8 cellular contexts compared by ENCODE assay signal in genomic region chr17:64120972-64121786, GRCh38. TPM values are rescaled to one million over a fixed set of nuclear protein-coding genes. Genes with fewer than 3 reads are reported as not detected.
DNase-seq lines count a peak whose midpoint lies in the region; ATAC-seq and TF ChIP-seq lines count a peak whose summit lies in the region.
"Not testable (repeated sequence)": the region's sequence is repeated elsewhere in the genome, so short reads cannot be mapped to it uniquely, and the experiment has no call there.

No MANE protein-coding gene starts in this region.

- not testable (repeated sequence) for H3K9me3 Mint-ChIP-seq in activated naive CD4-positive, alpha-beta T cell treated with anti-CD3 and anti-CD28 coated beads, Interleukin-2, amount 10 ng/mL, durations not matched to agents 7 days and 5 days

- CTCF ChIA-PET in activated naive CD4-positive, alpha-beta T cell treated with anti-CD3 and anti-CD28 coated beads, Interleukin-2, amount 10 ng/mL, durations not matched to agents 7 days and 5 days (lab: Charles Lee) = interaction anchor here (0.7 to 3.1 kb wide), 7 partner anchors 12 to 202 kb away, joined by 4 to 18 read pairs (median 6); no protein-coding TSS in a partner anchor

- peak; percentile 74 for ATAC-seq in HG02623 (IDR thresholded peaks at IDR 0.05; ENCODE audit: unreplicated experiment)
- ATAC-seq in HG03378 (IDR thresholded peaks at IDR 0.05; ENCODE audit: unreplicated experiment) = peak; percentile 75

- TF ChIP-seq CTCF in GM10266 (IDR thresholded peaks at IDR 0.05; ENCODE audit: control insufficient read depth, insufficient read depth, low read depth, missing control alignments) = peak; percentile 26
- TF ChIP-seq CTCF in liver (IDR thresholded peaks at IDR 0.05; ENCODE audit: low read depth, low read length, missing input control); stomach (IDR thresholded peaks at IDR 0.05): not testable (repeated sequence)

- peak overlapping the region; percentile 94 for H3K27ac Mint-ChIP-seq in activated naive CD4-positive, alpha-beta T cell treated with anti-CD3 and anti-CD28 coated beads, Interleukin-2, amount 10 ng/mL, durations not matched to agents 7 days and 5 days

- peak overlapping the region; percentile 67 for H3K4me3 Mint-ChIP-seq in activated naive CD4-positive, alpha-beta T cell treated with anti-CD3 and anti-CD28 coated beads, Interleukin-2, amount 10 ng/mL, durations not matched to agents 7 days and 5 days

- intact Hi-C loops in stomach (cut with DNase I; ENCODE audit: low total_unique reads) = not testable (repeated sequence)

- DNase-seq in GM10266 (ENCODE audit: extremely low spot score) (peak; percentile 60), GM19240 (ENCODE audit: insufficient read length, low spot score) (peak; percentile 53), RPMI8226 (peak; percentile 87)
- peak; percentile 55 for DNase-seq in activated naive CD4-positive, alpha-beta T cell treated with anti-CD3 and anti-CD28 coated beads, Interleukin-2, amount 10 ng/mL, durations not matched to agents 7 days and 5 days
- DNase-seq in stomach = not testable (repeated sequence)

- TF ChIP-seq POLR2A in stomach (IDR thresholded peaks at IDR 0.05) = not testable (repeated sequence)

- H3K4me1 ChIP-seq in liver (ENCODE audit: control insufficient read depth in 4 of 4, insufficient read depth in 4 of 4, low read length in 3 of 4) (peaks cover 22 to 49% (median 34%) of the 10 kb centered on the region in 4 donors), stomach (peaks cover 25 to 91% (median 56%) of the 10 kb centered on the region in 4 donors)

- H3K9me3 ChIP-seq in liver (ENCODE audit: control insufficient read depth in 4 of 4, low read length in 3 of 4); stomach: not testable (repeated sequence)

- not testable (repeated sequence) for H3K36me3 ChIP-seq in liver (ENCODE audit: control insufficient read depth in 4 of 4, insufficient read depth in 3 of 4, low read depth in 1 of 4, low read length in 3 of 4)
- peaks cover 0 to 13% (median 2%) of the 10 kb centered on the region in 4 donors for H3K36me3 ChIP-seq in stomach

- H3K9ac ChIP-seq in liver (ENCODE audit: low read depth in 1 of 2, low read length in 2 of 2) = peak overlapping the region; percentile 19

- peak overlapping the region; percentile 61 to 71 for H3K27ac ChIP-seq in liver (ENCODE audit: low read depth in 1 of 2, low read length in 2 of 2)
- H3K27ac ChIP-seq in stomach = peak overlapping the region; percentile 20 to 81 (median 57)

- not testable (repeated sequence) for H3K27me3 ChIP-seq in liver (ENCODE audit: control insufficient read depth in 4 of 4, insufficient read depth in 4 of 4, low read length in 3 of 4); stomach

- H3K4me3 ChIP-seq in liver (ENCODE audit: low read depth in 1 of 3, low read length in 3 of 3); stomach: not testable (repeated sequence)

- peaks cover 76% of the 10 kb centered on the region for H3K4me1 Mint-ChIP-seq in activated naive CD4-positive, alpha-beta T cell treated with anti-CD3 and anti-CD28 coated beads, Interleukin-2, amount 10 ng/mL, durations not matched to agents 7 days and 5 days

- not testable (repeated sequence) for H3K27me3 Mint-ChIP-seq in activated naive CD4-positive, alpha-beta T cell treated with anti-CD3 and anti-CD28 coated beads, Interleukin-2, amount 10 ng/mL, durations not matched to agents 7 days and 5 days

- not testable (repeated sequence) for TF ChIP-seq EP300 in stomach (IDR thresholded peaks at IDR 0.05)

- peak in 1 of 2 donors; percentile 34 for TF ChIP-seq RAD21 in liver (IDR thresholded peaks at IDR 0.05)

- WGBS in liver = 78% methylated on average over 13 of the region's 13 CpGs
- 74 to 81% (median 77%) methylated on average over 13 of the region's 13 CpGs for WGBS in stomach, 5 donors

- H3K36me3 Mint-ChIP-seq in activated naive CD4-positive, alpha-beta T cell treated with anti-CD3 and anti-CD28 coated beads, Interleukin-2, amount 10 ng/mL, durations not matched to agents 7 days and 5 days = peaks cover 39% of the 10 kb centered on the region

TF ChIP-seq in liver, 16 proteins besides CTCF, POLR2A, EP300 and RAD21:
- TF ChIP-seq YY1 (IDR thresholded peaks at IDR 0.05) = peak; percentile 18
TF ChIP-seq in liver: peak in this region for 1; not testable (repeated sequence) for 15.

RNA-seq across cellular contexts. Expression of gene ERN1, which starts 8.8 kb away (rescaled TPM):
- total RNA-seq in liver = 10 to 100 TPM in 1 of 2 donors, 1 to 10 TPM in 1; 7.5 to 35.1 TPM
- 10 to 100 TPM in 1 of 2 donors, 1 to 10 TPM in 1; 6.3 to 22.3 TPM for polyA plus RNA-seq in liver
- 10 to 100 TPM; 23.7 to 76.4 (median 33.8) TPM for total RNA-seq in stomach
- polyA plus RNA-seq in stomach = 1 to 10 TPM; 4.1 to 6.4 (median 6.1) TPM
